ENCODE assay signal across 15 cellular contexts in the genomic region with DNA sequence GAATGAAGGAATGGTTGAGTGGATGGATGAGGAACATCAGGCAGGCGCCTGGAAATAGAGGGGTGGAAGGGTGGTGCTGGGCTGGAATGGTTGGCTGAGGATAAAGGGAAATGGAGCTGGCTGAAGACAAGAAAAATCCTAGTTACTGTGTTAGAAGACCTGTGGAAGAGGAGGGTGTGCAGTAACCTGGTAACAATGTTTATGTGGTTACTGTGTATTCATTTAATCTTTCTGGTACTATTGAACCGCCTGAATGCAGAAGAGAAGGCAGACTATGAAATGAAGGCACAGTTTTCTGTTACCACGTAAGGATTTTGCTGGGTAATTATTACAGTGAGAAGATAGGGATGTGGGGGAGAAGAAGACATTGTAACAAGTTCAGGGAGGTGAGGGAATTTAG.
A peak's percentile ranks its signal among the peaks of the same experiment; 100 is the strongest.
DNase-seq lines count a peak whose midpoint lies in the region; ATAC-seq and TF ChIP-seq lines count a peak whose summit lies in the region.
"Had no signal": no experiment of that assay in that cellular context is flagged by ENCODE, and none has a peak within 500 bp of the region (broad histone marks: within the 10 kb centered on the region; RNA-seq: fewer than 3 reads in every experiment).

No MANE protein-coding gene starts in this region.

- TF ChIP-seq POLR2A in tibial nerve (IDR thresholded peaks at IDR 0.05): no peak

- H3K9me3 Mint-ChIP-seq in Calu3 (ENCODE audit: low read depth, unreplicated experiment) (no peaks in the 10 kb centered on the region), neural progenitor cell (peaks cover 2% of the 10 kb centered on the region)
- H3K9me3 Mint-ChIP-seq in central memory CD8-positive, alpha-beta T cell: no peaks in the 10 kb centered on the region

- peaks cover 95% of the 10 kb centered on the region for H4K20me1 ChIP-seq in neural progenitor cell (ENCODE audit: low read depth)

- H3K27ac Mint-ChIP-seq in Calu3 (ENCODE audit: unreplicated experiment) (peak overlapping the region; percentile 72), neural progenitor cell (peak overlapping the region; percentile 55)
- peak overlapping the region; percentile 9 for H3K27ac Mint-ChIP-seq in central memory CD8-positive, alpha-beta T cell (ENCODE audit: low read depth)

- H3K27ac ChIP-seq in neural progenitor cell (no peak overlapping the region), tibial nerve (no peak overlapping the region)
- H3K27ac ChIP-seq: left lung had no signal

- H3K36me3 ChIP-seq in neural progenitor cell: no peaks in the 10 kb centered on the region
- no peaks in the 10 kb centered on the region for H3K36me3 ChIP-seq in tibial nerve
- H3K36me3 ChIP-seq: left lung had no signal

- H3K27me3 Mint-ChIP-seq in Calu3 (ENCODE audit: unreplicated experiment): no peaks in the 10 kb centered on the region
- no peaks in the 10 kb centered on the region for H3K27me3 Mint-ChIP-seq in central memory CD8-positive, alpha-beta T cell
- H3K27me3 Mint-ChIP-seq in neural progenitor cell (ENCODE audit: insufficient read depth, low read depth): peaks cover 8% of the 10 kb centered on the region

- TF ChIP-seq EP300 in tibial nerve (IDR thresholded peaks at IDR 0.05): no peak

- peaks cover 80% of the 10 kb centered on the region for H3K4me1 Mint-ChIP-seq in Calu3 (ENCODE audit: low read depth, unreplicated experiment)
- peaks cover 85% of the 10 kb centered on the region for H3K4me1 Mint-ChIP-seq in central memory CD8-positive, alpha-beta T cell
- peaks cover 51% of the 10 kb centered on the region for H3K4me1 Mint-ChIP-seq in neural progenitor cell

- H3K4me1 ChIP-seq in neural progenitor cell (peaks cover 24% of the 10 kb centered on the region), tibial nerve (peaks cover 0 to 71% (median 23%) of the 10 kb centered on the region in 4 donors)

- no peak overlapping the region for H3K4me2 ChIP-seq in neural progenitor cell

- H3K36me3 Mint-ChIP-seq in Calu3 (ENCODE audit: insufficient read depth, unreplicated experiment) (peaks cover 20% of the 10 kb centered on the region), neural progenitor cell (peaks cover 8% of the 10 kb centered on the region)
- peaks cover 6% of the 10 kb centered on the region for H3K36me3 Mint-ChIP-seq in central memory CD8-positive, alpha-beta T cell (ENCODE audit: insufficient read depth)

- TF ChIP-seq CTCF in Calu3 (IDR thresholded peaks at IDR 0.05; ENCODE audit: unreplicated experiment) (no peak), neural progenitor cell (IDR thresholded peaks at IDR 0.05) (no peak), tibial nerve (IDR thresholded peaks at IDR 0.05) (no peak)

- H3K27me3 ChIP-seq in neural progenitor cell (no peaks in the 10 kb centered on the region), tibial nerve (no peaks in the 10 kb centered on the region)
- H3K27me3 ChIP-seq: left lung had no signal

- CTCF ChIA-PET in Calu3 (lab: Charles Lee): interaction anchor here (0.8 to 1.9 kb wide), 5 partner anchors 13 to 326 kb away, joined by 3 to 4 read pairs (median 3); no protein-coding TSS in a partner anchor

- peak overlapping the region; percentile 47 for H3K4me3 Mint-ChIP-seq in Calu3 (ENCODE audit: low read depth, unreplicated experiment)
- no peak overlapping the region for H3K4me3 Mint-ChIP-seq in central memory CD8-positive, alpha-beta T cell
- H3K4me3 Mint-ChIP-seq in neural progenitor cell: no peak overlapping the region

- ATAC-seq in central memory CD8-positive, alpha-beta T cell (replicated peaks; ENCODE audit: extremely low read depth, poor library complexity, severe bottlenecking): no peak
- no peak for ATAC-seq in GM19455 (IDR thresholded peaks at IDR 0.05; ENCODE audit: unreplicated experiment)
- ATAC-seq: left lung had no signal

- WGBS in tibial nerve, 2 donors: 88 to 92% methylated on average over 3 of the region's 3 CpGs

- intact Hi-C loops in Calu3 (cut with micrococcal nuclease; ENCODE audit: unreplicated experiment): no loop called here

- H3K9ac ChIP-seq in neural progenitor cell: no peak overlapping the region

- no TSS peak for BruUV-seq in Calu3 (replicated peaks; lab: Mats Ljungman, UMichigan)

- DNase-seq in Calu3: no peak
- peak; percentile 52 for DNase-seq in NCI-H82 (lab: John Stamatoyannopoulos, UW)
- DNase-seq in central memory CD8-positive, alpha-beta T cell (ENCODE audit: low spot score in 2 of 2): no peak
- no peak for DNase-seq in neural progenitor cell (ENCODE audit: low spot score)
- no peak for DNase-seq in tibial nerve (ENCODE audit: low spot score in 2 of 2)
- DNase-seq in CD1c-positive myeloid dendritic cell (ENCODE audit: extremely low spot score): no peak
- DNase-seq: activated CD4-positive, alpha-beta T cell treated with anti-CD3 and anti-CD28 coated beads for 48 hours; activated T-cell treated with anti-CD3 and anti-CD28 coated beads for 4 hours; effector memory CD4-positive, alpha-beta T cell; left lung; MV-4-11; NCI-H2081; NCI-H526 treated with DMSO at 0.1 percent for 48 hours; stimulated activated CD4-positive, alpha-beta T cell treated with anti-CD3 and anti-CD28 coated beads, Interleukin-4, amount 100 ng/mL, for 24 hours had no signal

- H3K4me3 ChIP-seq in neural progenitor cell: no peak overlapping the region
- no peak overlapping the region for H3K4me3 ChIP-seq in tibial nerve
- H3K4me3 ChIP-seq: left lung had no signal

- H3F3A ChIP-seq in neural progenitor cell (ENCODE audit: low read depth): peaks cover 2% of the 10 kb centered on the region

- H2AFZ ChIP-seq in neural progenitor cell (replicated peaks): no peak overlapping the region

- peaks cover 17% of the 10 kb centered on the region for H3K79me2 ChIP-seq in neural progenitor cell (ENCODE audit: low read depth)

- no peaks in the 10 kb centered on the region for H3K9me3 ChIP-seq in neural progenitor cell (ENCODE audit: low read depth)
- no peaks in the 10 kb centered on the region for H3K9me3 ChIP-seq in tibial nerve
- H3K9me3 ChIP-seq: left lung had no signal

Comparison
In these comparisons a context has a peak if more than half of its experiments do, and no peak if none do; other contexts are left out.
1. H3K27ac Mint-ChIP-seq: peak in every context shown above with its lines; median percentile 72 in Calu3; 55 in neural progenitor cell; 9 in central memory CD8-positive, alpha-beta T cell.